In the genomic region with DNA sequence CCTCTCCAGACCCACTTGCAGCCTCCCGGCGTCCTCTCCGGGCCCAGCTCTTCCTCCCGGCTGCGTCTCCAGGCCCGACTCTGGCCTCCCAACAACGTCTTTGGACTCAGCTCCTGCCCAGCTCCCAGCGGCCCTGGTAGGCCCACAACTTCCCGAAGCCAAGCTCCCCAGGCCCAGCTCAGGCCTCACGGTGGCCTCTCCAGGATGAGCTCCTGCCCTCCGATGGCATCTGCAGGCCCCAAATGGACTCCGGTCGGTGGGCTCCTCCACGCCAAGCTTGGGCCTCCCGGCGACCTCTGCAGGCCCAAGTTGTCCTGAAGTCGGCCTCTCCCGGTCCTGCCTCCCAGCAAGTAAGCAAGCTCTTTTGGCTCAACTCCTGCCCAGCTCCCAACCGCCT, we compare ENCODE assay signal across 17 cellular contexts. TPM values are rescaled to one million over a fixed set of nuclear protein-coding genes. Genes with fewer than 3 reads are reported as not detected.
"Had no signal": no experiment of that assay in that cellular context is flagged by ENCODE, and none has a peak within 500 bp of the region (broad histone marks: within the 10 kb centered on the region; RNA-seq: fewer than 3 reads in every experiment).

No MANE protein-coding gene starts in this region.

RNA-seq across cellular contexts. Expression of a gene that starts 24.5 kb away (rescaled TPM):
- total RNA-seq: activated naive CD4-positive, alpha-beta T cell treated with anti-CD3 and anti-CD28 coated beads for 36 hours; activated naive CD4-positive, alpha-beta T cell treated with anti-CD3 and anti-CD28 coated beads, Interleukin-2, amount 50 U/mL, for 72 hours; activated naive CD8-positive, alpha-beta T cell treated with anti-CD3 and anti-CD28 coated beads for 36 hours; activated T-helper 1 cell treated with anti-CD3 and anti-CD28 coated beads, Interleukin-12 subunit alpha, Interleukin-12 subunit beta, Interleukin-2, Interleukin-4 antibody, amounts not matched to agents 30 ng/mL and 10 ng/mL and 1 ng/mL, durations not matched to agents 14 hours and 24 hours and 36 hours had no signal
- polyA plus RNA-seq: cardiac muscle cell had no signal

RNA-seq across cellular contexts. Expression of a gene that starts 34.5 kb away (rescaled TPM):
- total RNA-seq: activated naive CD4-positive, alpha-beta T cell treated with anti-CD3 and anti-CD28 coated beads for 36 hours; activated naive CD8-positive, alpha-beta T cell treated with anti-CD3 and anti-CD28 coated beads for 36 hours; activated naive CD8-positive, alpha-beta T cell treated with anti-CD3 and anti-CD28 coated beads, Interleukin-2, amount 10 ng/mL, durations not matched to agents 7 days and 5 days; activated T-cell treated with anti-CD3 and anti-CD28 coated beads, Interleukin-2, amount 50 U/mL, for 4 hours; activated T-cell treated with anti-CD3 and anti-CD28 coated beads, Interleukin-2, amount 50 U/mL, for 72 hours; activated T-helper 1 cell treated with anti-CD3 and anti-CD28 coated beads, Interleukin-12 subunit alpha, Interleukin-12 subunit beta, Interleukin-2, Interleukin-4 antibody, amounts not matched to agents 30 ng/mL and 10 ng/mL and 1 ng/mL, durations not matched to agents 14 hours and 24 hours and 36 hours; activated T-helper 17 cell treated with anti-CD3 and anti-CD28 coated beads, Interleukin-2, amount 50 U/mL, for 72 hours; activated T-helper 2 cell treated with anti-CD3 and anti-CD28 coated beads, Interferon-gamma antibody, Interleukin-2, Interleukin-4, amounts not matched to agents 10 μg/mL and 5 μg/mL and 100 μg/mL, durations not matched to agents 14 hours and 24 hours and 36 hours; adrenal gland; aorta; ascending aorta; astrocyte; body of pancreas; bronchial epithelial cell; cardiac muscle cell; cardiac septum had no signal
- polyA plus RNA-seq: adrenal gland, aorta, cardiac muscle cell had no signal
